Comparison of ENCODE assay signal across 29 cellular contexts in the genomic region with DNA sequence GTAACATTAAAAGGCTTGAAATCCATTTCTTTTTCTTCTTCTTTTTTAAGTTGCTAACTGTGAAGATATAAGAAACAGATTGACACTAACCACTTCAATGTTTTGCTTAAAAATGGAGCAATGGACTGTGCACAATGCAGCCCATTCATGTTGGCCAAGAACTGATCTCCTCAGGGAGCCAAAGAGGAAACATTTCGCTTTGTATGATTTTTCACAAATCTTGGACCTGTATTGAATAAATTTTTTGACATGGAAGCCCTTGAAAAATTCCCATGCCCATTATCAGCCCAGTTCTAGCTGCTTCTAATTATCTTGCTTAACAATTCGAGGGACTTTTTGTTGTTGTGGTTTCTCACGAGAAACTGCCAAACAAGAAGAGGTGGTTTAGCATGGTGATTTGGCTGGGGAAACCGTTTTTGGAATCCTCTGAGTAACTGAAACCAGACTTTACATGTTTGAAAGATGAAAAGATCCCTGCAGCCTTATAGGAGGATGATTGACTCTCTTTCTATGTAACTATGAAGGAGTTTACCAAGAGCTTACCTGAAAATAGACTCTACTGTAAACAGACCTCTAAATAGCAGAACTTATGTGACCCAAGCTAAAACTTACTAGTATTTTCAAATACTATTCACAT.
DNase-seq lines count a peak whose midpoint lies in the region; TF ChIP-seq lines count a peak whose summit lies in the region.
"Had no signal": no experiment of that assay in that cellular context is flagged by ENCODE, and none has a peak within 500 bp of the region (broad histone marks: within the 10 kb centered on the region; RNA-seq: fewer than 3 reads in every experiment).

No MANE protein-coding gene starts in this region.

- H3K27ac ChIP-seq in osteoblast (ENCODE audit: low read depth, low read length) (no peak overlapping the region), testis (no peak overlapping the region)
- H3K27ac ChIP-seq: colonic mucosa, esophagus muscularis mucosa, HL-60, transverse colon, VCaP had no signal

- intact Hi-C loops in testis (cut with DNase I; ENCODE audit: low total_unique reads): no loop called here

- H3K4me3 ChIP-seq in epithelial cell of esophagus (ENCODE audit: low read length) (no peak overlapping the region), osteoblast (ENCODE audit: insufficient read depth, low read length) (no peak overlapping the region), testis (no peak overlapping the region)
- H3K4me3 ChIP-seq: colonic mucosa, esophagus muscularis mucosa, GM23338, transverse colon had no signal

- no peaks in the 10 kb centered on the region for H4K20me1 ChIP-seq in osteoblast (ENCODE audit: insufficient read depth, low read length)

- TF ChIP-seq CTCF in epithelial cell of esophagus (IDR thresholded peaks at IDR 0.05; ENCODE audit: insufficient read depth, low read depth, low read length, missing control alignments): no peak
- TF ChIP-seq CTCF in osteoblast (IDR thresholded peaks at IDR 0.05; ENCODE audit: extremely low read depth, low read depth, low read length): no peak
- TF ChIP-seq CTCF in testis (IDR thresholded peaks at IDR 0.05): no peak

- DNase-seq in G401 (ENCODE audit: low spot score) (peak; percentile 2), OCI-M1 (lab: John Stamatoyannopoulos, UW) (peak; percentile 18), epithelial cell of esophagus (ENCODE audit: low read depth) (peak; percentile 76), osteoblast (ENCODE audit: insufficient read length, low spot score, missing footprints) (peak; percentile 6), testis (no peak), NCI-H524 (lab: John Stamatoyannopoulos, UW) (no peak), KG1 (lab: John Stamatoyannopoulos, UW) (no peak)
- DNase-seq: activated CD4-positive, alpha-beta T cell treated with anti-CD3 and anti-CD28 coated beads, Interleukin-2, amount 10 ng/mL, durations not matched to agents 7 days and 5 days; activated naive CD4-positive, alpha-beta T cell treated with Interleukin-2 at 50 U/mL for 16 hours; activated T-cell treated with anti-CD3 and anti-CD28 coated beads, Interleukin-2, amount 50 U/mL, for 72 hours; CD4-positive, CD25-positive, alpha-beta regulatory T cell; colonic mucosa; effector CD8-positive, alpha-beta T cell; glutamatergic neuron; HFFc6; islet precursor cell; Karpas-422; natural killer cell; NCI-H146; NCI-H446 treated with DMSO at 0.1 percent for 48 hours; PC-3; SHP77; small intestine; stimulated activated CD8-positive, alpha-beta memory T cell treated with anti-CD3 and anti-CD28 coated beads, Interleukin-4, amount 100 ng/mL, for 48 hours; transverse colon had no signal

- in situ Hi-C loops in G401 (cut with HindIII; ENCODE audit: low sequenced_read_pairs): no loop called here

- no peak overlapping the region for H3K4me2 ChIP-seq in osteoblast (ENCODE audit: insufficient read depth, low read length)
- H3K4me2 ChIP-seq: GM23338 had no signal

- peak overlapping the region; percentile 25 for H2AFZ ChIP-seq in osteoblast (ENCODE audit: low read length)
- H2AFZ ChIP-seq: GM23338 had no signal

- H3K4me1 ChIP-seq in osteoblast (ENCODE audit: insufficient read depth, low read length) (no peaks in the 10 kb centered on the region), testis (no peaks in the 10 kb centered on the region)
- H3K4me1 ChIP-seq: colonic mucosa, transverse colon had no signal

- H3K36me3 ChIP-seq in osteoblast (ENCODE audit: insufficient read depth, low read length): no peaks in the 10 kb centered on the region
- no peaks in the 10 kb centered on the region for H3K36me3 ChIP-seq in testis (ENCODE audit: low read depth, missing control alignments)
- H3K36me3 ChIP-seq: colonic mucosa, esophagus muscularis mucosa, transverse colon had no signal

- H3K79me2 ChIP-seq in osteoblast (ENCODE audit: insufficient read depth, low read length): no peaks in the 10 kb centered on the region

- TF ChIP-seq POLR2A in testis (IDR thresholded peaks at IDR 0.05): no peak

- H3K9me3 ChIP-seq in osteoblast (ENCODE audit: low read depth, low read length): no peaks in the 10 kb centered on the region
- no peaks in the 10 kb centered on the region for H3K9me3 ChIP-seq in testis
- H3K9me3 ChIP-seq: colonic mucosa, esophagus muscularis mucosa, transverse colon had no signal

- H3K27me3 ChIP-seq in osteoblast (ENCODE audit: insufficient read depth, low read length) (no peaks in the 10 kb centered on the region), testis (no peaks in the 10 kb centered on the region)
- H3K27me3 ChIP-seq: colonic mucosa, esophagus muscularis mucosa, transverse colon had no signal

- 41 to 48% methylated on average over 4 of the region's 4 CpGs for WGBS in testis, 2 donors

Comparison
In these comparisons a context has a peak if more than half of its experiments do, and no peak if none do; other contexts are left out.
1. DNase-seq: peak in G401 (single experiment), OCI-M1 (single experiment), epithelial cell of esophagus (single experiment) and osteoblast (single experiment); none in testis (single experiment), NCI-H524 (0 of 2) and KG1 (single experiment).